ENCODE assay signal across 22 cellular contexts in the genomic region with DNA sequence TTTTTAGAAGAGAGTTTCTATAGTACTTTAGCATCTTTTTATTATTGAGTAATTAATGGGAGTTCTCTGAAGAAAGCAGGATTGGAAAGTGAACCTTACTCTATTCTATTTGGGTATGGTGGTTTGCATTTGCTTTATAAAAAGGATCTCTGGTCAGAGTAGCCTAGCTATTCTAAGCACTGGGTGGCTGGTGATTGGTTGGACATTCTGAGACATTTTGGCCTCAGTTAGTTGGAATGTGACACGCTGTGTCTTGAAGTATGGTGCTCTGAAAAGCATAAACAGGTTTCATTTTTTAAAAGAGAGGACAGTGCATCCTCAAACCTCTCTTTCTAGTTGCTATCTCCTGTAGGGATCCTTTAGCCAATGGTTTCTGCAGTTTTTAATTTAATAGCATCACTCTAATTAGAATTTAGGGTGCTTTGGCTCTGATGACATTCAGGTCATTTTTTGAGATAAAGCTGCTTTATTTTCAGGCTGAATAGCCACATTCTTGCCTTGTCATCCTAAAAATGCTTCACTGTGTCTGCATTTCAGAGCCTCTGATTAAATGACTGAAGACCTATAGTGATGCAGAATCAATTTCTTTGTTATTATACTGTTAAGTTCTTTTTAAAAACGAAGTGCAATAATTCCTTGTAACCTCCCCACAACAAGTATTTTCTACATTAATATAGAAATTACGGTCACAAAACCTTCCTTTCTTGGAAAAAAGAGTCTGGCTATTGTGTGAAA.
"Had no signal": no experiment of that assay in that cellular context is flagged by ENCODE, and none has a peak within 500 bp of the region (broad histone marks: within the 10 kb centered on the region; RNA-seq: fewer than 3 reads in every experiment).

No MANE protein-coding gene starts in this region.

- ATAC-seq: gastroesophageal sphincter; mucosa of descending colon; natural killer cell treated with Interleukin-12 subunit alpha and Interleukin-12 subunit beta and Interleukin-15 and Interleukin-18, amount 100 ng/mL, for 72 hours; pancreas; right lobe of liver; stimulated activated naive B cell treated with anti-CD40 and anti-IgM and Interleukin-4, amounts not matched to agents 10 μg/mL and 1 μg/mL and 100 μg/mL, for 72 hours; stimulated activated naive CD8-positive, alpha-beta T cell treated with anti-CD3 and anti-CD28 coated beads, Interleukin-15, amount 100 ng/mL, for 72 hours had no signal

- H3K4me3 ChIP-seq: esophagus squamous epithelium, gastroesophageal sphincter, hepatocyte, mucosa of descending colon, neural progenitor cell, pancreas, prostate gland, right lobe of liver, thoracic aorta, transverse colon had no signal

- H3K36me3 ChIP-seq: esophagus squamous epithelium, gastroesophageal sphincter, neural progenitor cell, pancreas, prostate gland, right lobe of liver, thoracic aorta, transverse colon had no signal

- H3K9me3 ChIP-seq: esophagus squamous epithelium, gastroesophageal sphincter, mucosa of descending colon, pancreas, prostate gland, right lobe of liver, thoracic aorta, transverse colon had no signal

- H3K4me1 ChIP-seq: esophagus squamous epithelium, gastroesophageal sphincter, pancreas, prostate gland, right lobe of liver, transverse colon had no signal

- H3K27me3 ChIP-seq: esophagus squamous epithelium, gastroesophageal sphincter, neural progenitor cell, pancreas, right lobe of liver, transverse colon had no signal

- H3K79me2 ChIP-seq: hepatocyte had no signal

- H2AFZ ChIP-seq: hepatocyte, neural progenitor cell had no signal

- H3K9ac ChIP-seq: neural progenitor cell had no signal

- DNase-seq: central memory CD4-positive, alpha-beta T cell; esophagus squamous epithelium; foreskin fibroblast; head of caudate nucleus; kidney glomerular epithelial cell; mammary epithelial cell; mucosa of descending colon; nucleus accumbens; pancreas; right lobe of liver; stimulated activated CD4-positive, alpha-beta T cell treated with anti-CD3 and anti-CD28 coated beads, Interleukin-2, amount 100 ng/mL, for 24 hours; stimulated activated CD4-positive, alpha-beta T cell treated with anti-CD3 and anti-CD28 coated beads, Interleukin-4, amount 100 ng/mL, for 4 hours; stimulated activated naive B cell treated with anti-CD40 and anti-IgM and Interleukin-4, amounts not matched to agents 10 μg/mL and 1 μg/mL and 100 μg/mL, for 72 hours; stimulated activated naive CD8-positive, alpha-beta T cell treated with anti-CD3 and anti-CD28 coated beads, Interleukin-15, amount 100 ng/mL, for 72 hours; transverse colon had no signal

- H3K27ac ChIP-seq: esophagus squamous epithelium, gastroesophageal sphincter, hepatocyte, neural progenitor cell, pancreas, prostate gland, right lobe of liver, thoracic aorta, transverse colon had no signal

- H3K4me2 ChIP-seq: hepatocyte, neural progenitor cell had no signal

- FAIRE-seq: islet of Langerhans, pancreas had no signal
